ENCODE assay signal across 4 cellular contexts in genomic region chrY:9357497-9357896, GRCh38. TPM values are rescaled to one million over a fixed set of nuclear protein-coding genes. Genes with fewer than 3 reads are reported as not detected.
"Had no signal": no experiment of that assay in that cellular context is flagged by ENCODE, and none has a peak within 500 bp of the region (broad histone marks: within the 10 kb centered on the region; RNA-seq: fewer than 3 reads in every experiment).

Gene TSPY8 (plus strand): TSS chrY:9357797. CDS start chrY:9357843, 46 bp downstream.

RNA-seq across cellular contexts. Expression of gene TSPY8, which starts in this region (rescaled TPM):
- total RNA-seq: LHCN-M2, M059J, MCF 10A, NCI-H460 had no signal
